ENCODE assay signal across 10 cellular contexts in the genomic region with DNA sequence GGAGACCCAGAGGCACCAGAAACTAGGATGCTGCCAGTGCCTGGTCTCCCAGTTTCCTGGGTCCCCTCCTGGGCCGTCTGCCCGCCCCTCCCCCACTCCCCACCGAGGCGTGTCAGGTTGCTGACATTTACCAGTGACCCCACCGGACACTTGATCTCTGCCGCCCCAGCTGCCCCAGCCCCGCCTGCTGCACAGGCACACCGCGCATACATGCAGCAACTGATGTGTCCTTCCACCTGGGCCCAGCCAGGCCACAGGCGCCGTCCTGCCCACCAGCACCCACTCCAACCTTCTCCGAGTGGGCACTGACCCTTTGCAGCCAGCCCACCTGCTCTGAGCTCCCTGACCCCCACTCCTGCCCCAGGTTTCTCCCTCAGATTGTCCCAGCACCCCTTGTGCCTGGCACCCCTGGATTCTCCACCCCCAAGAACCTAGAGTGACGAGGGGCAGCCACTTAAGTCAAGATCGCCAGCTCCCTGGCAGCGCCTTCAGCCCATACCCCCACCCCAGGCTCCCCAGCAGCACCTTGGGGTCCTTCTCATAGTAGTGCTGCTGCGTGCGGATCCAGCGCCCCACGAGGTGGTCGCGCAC. TPM values are rescaled to one million over a fixed set of nuclear protein-coding genes. Genes with fewer than 3 reads are reported as not detected.
A peak's percentile ranks its signal among the peaks of the same experiment; 100 is the strongest.
DNase-seq lines count a peak whose midpoint lies in the region; ATAC-seq and TF ChIP-seq lines count a peak whose summit lies in the region.
"Had no signal": no experiment of that assay in that cellular context is flagged by ENCODE, and none has a peak within 500 bp of the region (broad histone marks: within the 10 kb centered on the region; RNA-seq: fewer than 3 reads in every experiment).

No MANE protein-coding gene starts in this region.

- peak in 2 of 3 donors; percentile 44 to 47 for DNase-seq in Peyer's patch
- peak; percentile 78 to 89 for DNase-seq in psoas muscle
- no peak for DNase-seq in DMS53 treated with DMSO at 0.1 percent for 48 hours (lab: John Stamatoyannopoulos, UW; ENCODE audit: unreplicated experiment)
- DNase-seq: activated CD4-positive, alpha-beta T cell treated with anti-CD3 and anti-CD28 coated beads for 48 hours; NCI-H446 treated with DMSO at 0.1 percent for 48 hours had no signal

- H3K36me3 ChIP-seq in Peyer's patch (peaks cover 0 to 18% (median 0%) of the 10 kb centered on the region in 3 donors), gastroesophageal sphincter (peaks cover 0 to 39% of the 10 kb centered on the region in 2 donors), psoas muscle (ENCODE audit: insufficient read depth in 1 of 2, low read depth in 1 of 2) (peaks cover 0 to 61% of the 10 kb centered on the region in 2 donors)

- WGBS in gastroesophageal sphincter (ENCODE audit: low coverage in 1 of 2), 2 donors = 16% methylated on average over 5 of the region's 21 CpGs; no CpG with 5 or more reads in 1 of the 2 donors
- WGBS in psoas muscle, 3 donors = 20 to 35% (median 22%) methylated on average over 21 of the region's 21 CpGs

- intact Hi-C loops in psoas muscle (cut with DNase I) = no loop called here

- no peak for TF ChIP-seq EP300 in gastroesophageal sphincter (IDR thresholded peaks at IDR 0.05)

- H3K9me3 ChIP-seq in Peyer's patch (no peaks in the 10 kb centered on the region), gastroesophageal sphincter (no peaks in the 10 kb centered on the region), psoas muscle (no peaks in the 10 kb centered on the region)
- H3K9me3 ChIP-seq: pancreas had no signal

- no peaks in the 10 kb centered on the region for H3K27me3 ChIP-seq in Peyer's patch
- H3K27me3 ChIP-seq in gastroesophageal sphincter = no peaks in the 10 kb centered on the region
- no peaks in the 10 kb centered on the region for H3K27me3 ChIP-seq in psoas muscle (ENCODE audit: insufficient read depth in 3 of 3, low read length in 2 of 3)
- H3K27me3 ChIP-seq: pancreas had no signal

- TF ChIP-seq POLR2A in Peyer's patch (IDR thresholded peaks at IDR 0.05) = no peak
- TF ChIP-seq POLR2A in gastroesophageal sphincter (IDR thresholded peaks at IDR 0.05) = no peak

- ATAC-seq in gastroesophageal sphincter (no peak), psoas muscle (peak; percentile 51 to 57 (median 56)), GM19035 (IDR thresholded peaks at IDR 0.05; ENCODE audit: unreplicated experiment) (no peak), HG02870 (IDR thresholded peaks at IDR 0.05; ENCODE audit: unreplicated experiment) (no peak)

- H3K27ac ChIP-seq in Peyer's patch (peak overlapping the region in 3 of 4 donors; percentile 39 to 85 (median 62)), gastroesophageal sphincter (peak overlapping the region; percentile 64 to 86 (median 86)), psoas muscle (peak overlapping the region; percentile 85)
- H3K27ac ChIP-seq: pancreas had no signal

- H3K4me3 ChIP-seq in Peyer's patch (peak overlapping the region in 1 of 4 donors; percentile 21), gastroesophageal sphincter (peak overlapping the region; percentile 9 to 40), psoas muscle (peak overlapping the region; percentile 74)
- H3K4me3 ChIP-seq: pancreas had no signal

- H3K4me1 ChIP-seq in Peyer's patch (peaks cover 0 to 39% (median 31%) of the 10 kb centered on the region in 4 donors), gastroesophageal sphincter (peaks cover 7 to 65% (median 52%) of the 10 kb centered on the region in 3 donors), psoas muscle (peaks cover 90% of the 10 kb centered on the region)

- TF ChIP-seq CTCF in Peyer's patch (IDR thresholded peaks at IDR 0.05) (no peak), gastroesophageal sphincter (IDR thresholded peaks at IDR 0.05) (no peak), psoas muscle (IDR thresholded peaks at IDR 0.05) (no peak)

RNA-seq across cellular contexts. Expression of a gene that starts 0.5 kb away (rescaled TPM):
- 1 to 10 TPM in 3 of 4 donors, not detected in 1; 2.4 to 5.0 (median 2.5) TPM for total RNA-seq in Peyer's patch
- 10 to 100 TPM; 10.5 to 55.2 (median 32.8) TPM for total RNA-seq in gastroesophageal sphincter
- 1,000 to 10,000 TPM; 1,536 to 2,203 (median 1,794) TPM for total RNA-seq in psoas muscle
- 1,000 to 10,000 TPM in 2 of 3 donors, 100 to 1,000 TPM in 1; 511 to 1,840 (median 1,729) TPM for polyA plus RNA-seq in psoas muscle
- total RNA-seq: epithelial cell of proximal tubule had no signal

RNA-seq across cellular contexts. Expression of a gene that starts 15.3 kb away (rescaled TPM):
- total RNA-seq in Peyer's patch = 100 to 1,000 TPM in 1 of 4 donors, 10 to 100 TPM in 3; 11.5 to 210 (median 16.0) TPM
- 10 to 100 TPM; 34.5 to 84.9 (median 41.1) TPM for total RNA-seq in gastroesophageal sphincter
- total RNA-seq in psoas muscle = 1 to 10 TPM; 2.6 to 8.6 (median 6.0) TPM
- 10 to 100 TPM in 1 of 3 donors, 1 to 10 TPM in 2; 6.5 to 14.7 (median 9.1) TPM for polyA plus RNA-seq in psoas muscle
- total RNA-seq: epithelial cell of proximal tubule had no signal

RNA-seq across cellular contexts. Expression of a gene that starts 19.1 kb away (rescaled TPM):
- total RNA-seq in Peyer's patch (100 to 1,000 TPM; 247 to 621 (median 392) TPM), gastroesophageal sphincter (100 to 1,000 TPM; 187 to 314 (median 253) TPM), psoas muscle (100 to 1,000 TPM; 150 to 210 (median 184) TPM)
- 10 to 100 TPM; 56.2 to 89.6 (median 65.4) TPM for polyA plus RNA-seq in psoas muscle

RNA-seq across cellular contexts. Expression of a gene that starts 36.2 kb away (rescaled TPM):
- total RNA-seq in Peyer's patch (1 to 10 TPM; 1.6 to 4.2 (median 3.0) TPM), gastroesophageal sphincter (10 to 100 TPM in 1 of 4 donors, 1 to 10 TPM in 3; 3.4 to 25.4 (median 5.0) TPM), psoas muscle (1 to 10 TPM; 1.4 to 5.2 (median 3.5) TPM)
- polyA plus RNA-seq in psoas muscle = 1 to 10 TPM in 1 of 3 donors, under 1 TPM in 2; 0.44 to 1.9 (median 0.60) TPM
- total RNA-seq: epithelial cell of proximal tubule had no signal

RNA-seq across cellular contexts. Expression of a gene that starts 43.8 kb away (rescaled TPM):
- total RNA-seq in Peyer's patch (10 to 100 TPM in 3 of 4 donors, 1 to 10 TPM in 1; 3.3 to 34.7 (median 20.3) TPM), gastroesophageal sphincter (10 to 100 TPM; 17.6 to 24.0 (median 19.6) TPM), psoas muscle (1 to 10 TPM; 3.0 to 6.7 (median 4.0) TPM)
- polyA plus RNA-seq in psoas muscle = 1 to 10 TPM; 4.5 to 6.1 (median 5.6) TPM

Comparison
In these comparisons a context has a peak if more than half of its experiments do, and no peak if none do; other contexts are left out.
1. ATAC-seq: peak in psoas muscle (4 of 4); none in gastroesophageal sphincter (single experiment), GM19035 (single experiment) and HG02870 (single experiment).
2. RNA of a gene that starts 0.5 kb away (total RNA-seq): 1,536 to 2,203 TPM in psoas muscle; 10.5 to 55.2 TPM in gastroesophageal sphincter and 2.4 to 5.0 TPM in Peyer's patch; every median in the first group is over 10 times any median in the second.
3. Peak in every context shown above with its lines, with median percentiles within 50 percentile points of each other: H3K27ac ChIP-seq.